In genomic region chr2:152481881-152482280, GRCh38 we compare ENCODE assay signal across 14 cellular contexts.
"Had no signal": no experiment of that assay in that cellular context is flagged by ENCODE, and none has a peak within 500 bp of the region (broad histone marks: within the 10 kb centered on the region; RNA-seq: fewer than 3 reads in every experiment).

No MANE protein-coding gene starts in this region.

- ATAC-seq: left lobe of liver; natural killer cell treated with Interleukin-12 subunit alpha and Interleukin-12 subunit beta and Interleukin-15 and Interleukin-18, amount 100 ng/mL, for 72 hours; T-cell had no signal

- H3K36me3 Mint-ChIP-seq: activated naive CD8-positive, alpha-beta T cell treated with anti-CD3 and anti-CD28 coated beads for 36 hours; natural killer cell treated with Interleukin-12 subunit alpha and Interleukin-12 subunit beta and Interleukin-15 and Interleukin-18, amount 100 ng/mL, for 72 hours; T-cell had no signal

- H3K4me3 Mint-ChIP-seq: activated CD4-positive, alpha-beta memory T cell treated with anti-CD3 and anti-CD28 coated beads, Interleukin-2, amount 10 ng/mL, durations not matched to agents 7 days and 5 days; activated naive CD8-positive, alpha-beta T cell treated with anti-CD3 and anti-CD28 coated beads for 36 hours; natural killer cell treated with Interleukin-12 subunit alpha and Interleukin-12 subunit beta and Interleukin-15 and Interleukin-18, amount 100 ng/mL, for 72 hours; T-cell had no signal

- H3K4me3 ChIP-seq: breast epithelium, esophagus squamous epithelium, stomach, tibial artery had no signal

- H3K27ac ChIP-seq: breast epithelium, esophagus squamous epithelium, foreskin keratinocyte, stomach, tibial artery had no signal

- H3K36me3 ChIP-seq: breast epithelium, esophagus squamous epithelium, stomach, tibial artery had no signal

- H3K27ac Mint-ChIP-seq: activated CD4-positive, alpha-beta memory T cell treated with anti-CD3 and anti-CD28 coated beads, Interleukin-2, amount 10 ng/mL, durations not matched to agents 7 days and 5 days; activated naive CD8-positive, alpha-beta T cell treated with anti-CD3 and anti-CD28 coated beads for 36 hours; natural killer cell treated with Interleukin-12 subunit alpha and Interleukin-12 subunit beta and Interleukin-15 and Interleukin-18, amount 100 ng/mL, for 72 hours; T-cell had no signal

- H3K4me1 Mint-ChIP-seq: activated CD4-positive, alpha-beta memory T cell treated with anti-CD3 and anti-CD28 coated beads, Interleukin-2, amount 10 ng/mL, durations not matched to agents 7 days and 5 days; activated naive CD8-positive, alpha-beta T cell treated with anti-CD3 and anti-CD28 coated beads for 36 hours; T-cell had no signal

- DNase-seq: activated CD4-positive, alpha-beta memory T cell treated with anti-CD3 and anti-CD28 coated beads, Interleukin-2, amount 10 ng/mL, durations not matched to agents 7 days and 5 days; activated gamma-delta T cell treated with Interleukin-2 at 50 U/mL for 16 hours; activated naive CD8-positive, alpha-beta T cell treated with anti-CD3 and anti-CD28 coated beads for 36 hours; activated T-cell treated with anti-CD3 and anti-CD28 coated beads, Interleukin-2, amount 50 U/mL, for 48 hours; esophagus squamous epithelium; foreskin keratinocyte; mammary epithelial cell; stomach; T-cell; T1000; tibial artery had no signal

- H3K9me3 ChIP-seq: breast epithelium, esophagus squamous epithelium, stomach, tibial artery had no signal

- H3K27me3 ChIP-seq: breast epithelium, esophagus squamous epithelium, foreskin keratinocyte, stomach, tibial artery had no signal

- H3K27me3 Mint-ChIP-seq: T-cell had no signal

- H3K9me3 Mint-ChIP-seq: activated CD4-positive, alpha-beta memory T cell treated with anti-CD3 and anti-CD28 coated beads, Interleukin-2, amount 10 ng/mL, durations not matched to agents 7 days and 5 days; activated naive CD8-positive, alpha-beta T cell treated with anti-CD3 and anti-CD28 coated beads for 36 hours; natural killer cell treated with Interleukin-12 subunit alpha and Interleukin-12 subunit beta and Interleukin-15 and Interleukin-18, amount 100 ng/mL, for 72 hours; T-cell had no signal
